9 cellular contexts compared by ENCODE assay signal in genomic region chr12:116672842-116673516, GRCh38.
DNase-seq lines count a peak whose midpoint lies in the region; ATAC-seq and TF ChIP-seq lines count a peak whose summit lies in the region.
"Had no signal": no experiment of that assay in that cellular context is flagged by ENCODE, and none has a peak within 500 bp of the region (broad histone marks: within the 10 kb centered on the region; RNA-seq: fewer than 3 reads in every experiment).

No MANE protein-coding gene starts in this region.

- no peaks in the 10 kb centered on the region for H3K9me3 Mint-ChIP-seq in activated naive CD4-positive, alpha-beta T cell treated with anti-CD3 and anti-CD28 coated beads, Interleukin-2, amount 10 ng/mL, durations not matched to agents 7 days and 5 days
- H3K9me3 Mint-ChIP-seq in endodermal cell = no peaks in the 10 kb centered on the region

- H3K36me3 Mint-ChIP-seq in activated naive CD4-positive, alpha-beta T cell treated with anti-CD3 and anti-CD28 coated beads, Interleukin-2, amount 10 ng/mL, durations not matched to agents 7 days and 5 days = no peaks in the 10 kb centered on the region
- H3K36me3 Mint-ChIP-seq in T-helper 17 cell (ENCODE audit: low read depth) (no peaks in the 10 kb centered on the region), endodermal cell (ENCODE audit: low read depth) (no peaks in the 10 kb centered on the region)

- H3K27ac Mint-ChIP-seq in activated naive CD4-positive, alpha-beta T cell treated with anti-CD3 and anti-CD28 coated beads, Interleukin-2, amount 10 ng/mL, durations not matched to agents 7 days and 5 days = peak overlapping the region; percentile 94
- H3K27ac Mint-ChIP-seq in T-helper 17 cell (peak overlapping the region; percentile 85), endodermal cell (no peak overlapping the region)
- H3K27ac Mint-ChIP-seq: nephron had no signal

- H3K4me3 Mint-ChIP-seq in activated naive CD4-positive, alpha-beta T cell treated with anti-CD3 and anti-CD28 coated beads, Interleukin-2, amount 10 ng/mL, durations not matched to agents 7 days and 5 days = peak overlapping the region; percentile 69
- H3K4me3 Mint-ChIP-seq in T-helper 17 cell = peak overlapping the region; percentile 85
- H3K4me3 Mint-ChIP-seq in endodermal cell = no peak overlapping the region
- H3K4me3 Mint-ChIP-seq: nephron had no signal

- DNase-seq in activated naive CD4-positive, alpha-beta T cell treated with anti-CD3 and anti-CD28 coated beads, Interleukin-2, amount 10 ng/mL, durations not matched to agents 7 days and 5 days = peak; percentile 46
- DNase-seq in activated naive CD4-positive, alpha-beta T cell treated with Interleukin-2 at 50 U/mL for 16 hours = no peak
- DNase-seq in T-helper 17 cell = no peak
- no peak for DNase-seq in NCI-H748 (lab: John Stamatoyannopoulos, UW; ENCODE audit: unreplicated experiment)
- no peak for DNase-seq in NCI-H2029 treated with DMSO at 0.1 percent for 48 hours (lab: John Stamatoyannopoulos, UW)
- no peak for DNase-seq in endodermal cell
- DNase-seq in DMS 273 treated with DMSO at 0.1 percent for 48 hours (lab: John Stamatoyannopoulos, UW) = no peak

- H3K27me3 Mint-ChIP-seq in activated naive CD4-positive, alpha-beta T cell treated with anti-CD3 and anti-CD28 coated beads, Interleukin-2, amount 10 ng/mL, durations not matched to agents 7 days and 5 days = no peaks in the 10 kb centered on the region
- H3K27me3 Mint-ChIP-seq in T-helper 17 cell (peaks cover 4% of the 10 kb centered on the region), endodermal cell (ENCODE audit: insufficient read depth) (no peaks in the 10 kb centered on the region)

- CTCF ChIA-PET in activated naive CD4-positive, alpha-beta T cell treated with anti-CD3 and anti-CD28 coated beads, Interleukin-2, amount 10 ng/mL, durations not matched to agents 7 days and 5 days (lab: Charles Lee) = interaction anchor here (1.3 to 1.7 kb wide), 3 partner anchors 15 to 36 kb away, joined by 3 to 6 read pairs (median 5); no protein-coding TSS in a partner anchor

- H3K4me3 ChIP-seq in endodermal cell (ENCODE audit: low read length) = no peak overlapping the region

- no peaks in the 10 kb centered on the region for H3K9me3 ChIP-seq in T-helper 17 cell (ENCODE audit: control insufficient read depth, low read length, poor library complexity, severe bottlenecking)
- H3K9me3 ChIP-seq in endodermal cell (ENCODE audit: control insufficient read depth, low read length) = no peaks in the 10 kb centered on the region

- no peaks in the 10 kb centered on the region for H3K4me1 ChIP-seq in endodermal cell (ENCODE audit: control insufficient read depth, insufficient read depth, low read length)

- no peak overlapping the region for H3K27ac ChIP-seq in endodermal cell (ENCODE audit: low read depth, low read length)

- WGBS in endodermal cell (ENCODE audit: insufficient coverage in 1 of 2, insufficient read length in 1 of 2), 2 experiments = 92 to 100% methylated on average over 1 to 6 of the region's 6 CpGs

- H3K36me3 ChIP-seq in endodermal cell (ENCODE audit: control insufficient read depth, insufficient read depth, low read length) = no peaks in the 10 kb centered on the region

- H3K4me1 Mint-ChIP-seq in activated naive CD4-positive, alpha-beta T cell treated with anti-CD3 and anti-CD28 coated beads, Interleukin-2, amount 10 ng/mL, durations not matched to agents 7 days and 5 days = peaks cover 40% of the 10 kb centered on the region
- H3K4me1 Mint-ChIP-seq in T-helper 17 cell (peaks cover 22% of the 10 kb centered on the region), endodermal cell (peaks cover 9% of the 10 kb centered on the region)

- TF ChIP-seq CTCF in endodermal cell (conservative IDR thresholded peaks at IDR 0.05) = no peak

- H3K9ac ChIP-seq in endodermal cell (ENCODE audit: extremely low read depth, low read length, poor library complexity, severe bottlenecking) = no peak overlapping the region

- ATAC-seq in HG03064 (IDR thresholded peaks at IDR 0.05; ENCODE audit: low read depth, unreplicated experiment) (peak; percentile 62), T-helper 17 cell (no peak)

- no peaks in the 10 kb centered on the region for H3K27me3 ChIP-seq in endodermal cell (ENCODE audit: control insufficient read depth, insufficient read depth, low read length, poor library complexity, severe bottlenecking)
